In genomic region chr2:233142355-233142897, GRCh38 we compare ENCODE assay signal across 8 cellular contexts.
DNase-seq lines count a peak whose midpoint lies in the region; ATAC-seq and TF ChIP-seq lines count a peak whose summit lies in the region.

No MANE protein-coding gene starts in this region.

- TF ChIP-seq POLR2A in Peyer's patch (IDR thresholded peaks at IDR 0.05) = no peak

- peak overlapping the region in 1 of 4 donors; percentile 57 for H3K27ac ChIP-seq in Peyer's patch

- H3K36me3 Mint-ChIP-seq in activated T-cell treated with anti-CD3 and anti-CD28 coated beads, Interleukin-2, amount 50 U/mL, for 4 hours (ENCODE audit: insufficient read depth) = peaks cover 29% of the 10 kb centered on the region
- peaks cover 75% of the 10 kb centered on the region for H3K36me3 Mint-ChIP-seq in stimulated activated memory B cell treated with anti-CD40 and anti-IgM and Interleukin-4, amounts not matched to agents 10 μg/mL and 1 μg/mL and 100 μg/mL, for 72 hours

- peak; percentile 46 to 56 for ATAC-seq in activated T-cell treated with anti-CD3 and anti-CD28 coated beads, Interleukin-2, amount 50 U/mL, for 4 hours
- ATAC-seq in HG02763 (IDR thresholded peaks at IDR 0.05; ENCODE audit: unreplicated experiment) = peak; percentile 76
- peak; percentile 93 for ATAC-seq in stimulated activated memory B cell treated with anti-CD40 and anti-IgM and Interleukin-4, amounts not matched to agents 10 μg/mL and 1 μg/mL and 100 μg/mL, for 72 hours

- peaks cover 0 to 15% (median 0%) of the 10 kb centered on the region in 3 donors for H3K36me3 ChIP-seq in Peyer's patch

- H3K4me1 ChIP-seq in Peyer's patch = no peaks in the 10 kb centered on the region

- H3K9me3 ChIP-seq in Peyer's patch = no peaks in the 10 kb centered on the region

- H3K4me3 ChIP-seq in Peyer's patch = no peak overlapping the region

- H3K27ac Mint-ChIP-seq in stimulated activated memory B cell treated with anti-CD40 and anti-IgM and Interleukin-4, amounts not matched to agents 10 μg/mL and 1 μg/mL and 100 μg/mL, for 72 hours = peak overlapping the region; percentile 80

- no peaks in the 10 kb centered on the region for H3K9me3 Mint-ChIP-seq in activated T-cell treated with anti-CD3 and anti-CD28 coated beads, Interleukin-2, amount 50 U/mL, for 4 hours
- H3K9me3 Mint-ChIP-seq in stimulated activated memory B cell treated with anti-CD40 and anti-IgM and Interleukin-4, amounts not matched to agents 10 μg/mL and 1 μg/mL and 100 μg/mL, for 72 hours = peaks cover 6% of the 10 kb centered on the region

- TF ChIP-seq CTCF in Peyer's patch (IDR thresholded peaks at IDR 0.05) = no peak

- no peaks in the 10 kb centered on the region for H3K27me3 Mint-ChIP-seq in activated T-cell treated with anti-CD3 and anti-CD28 coated beads, Interleukin-2, amount 50 U/mL, for 4 hours (ENCODE audit: low read depth)
- no peaks in the 10 kb centered on the region for H3K27me3 Mint-ChIP-seq in stimulated activated memory B cell treated with anti-CD40 and anti-IgM and Interleukin-4, amounts not matched to agents 10 μg/mL and 1 μg/mL and 100 μg/mL, for 72 hours

- H3K27me3 ChIP-seq in Peyer's patch = no peaks in the 10 kb centered on the region

- peak overlapping the region; percentile 42 for H3K4me3 Mint-ChIP-seq in activated T-cell treated with anti-CD3 and anti-CD28 coated beads, Interleukin-2, amount 50 U/mL, for 4 hours
- H3K4me3 Mint-ChIP-seq in stimulated activated memory B cell treated with anti-CD40 and anti-IgM and Interleukin-4, amounts not matched to agents 10 μg/mL and 1 μg/mL and 100 μg/mL, for 72 hours = no peak overlapping the region

- DNase-seq in activated T-cell treated with anti-CD3 and anti-CD28 coated beads, Interleukin-2, amount 50 U/mL, for 4 hours = no peak
- no peak for DNase-seq in activated T-cell treated with anti-CD3 and anti-CD28 coated beads, Interleukin-2, amount 50 U/mL, for 1 hour
- peak in 2 of 3 donors; percentile 58 to 59 for DNase-seq in Peyer's patch
- no peak for DNase-seq in NCI-H345 (lab: John Stamatoyannopoulos, UW)
- DNase-seq in HK-2 (ENCODE audit: unreplicated experiment) = no peak
- DNase-seq in Kasumi-1 (lab: John Stamatoyannopoulos, UW) = no peak

- H3K4me1 Mint-ChIP-seq in activated T-cell treated with anti-CD3 and anti-CD28 coated beads, Interleukin-2, amount 50 U/mL, for 4 hours (ENCODE audit: low read depth) = peaks cover 33% of the 10 kb centered on the region
- peaks cover 57% of the 10 kb centered on the region for H3K4me1 Mint-ChIP-seq in stimulated activated memory B cell treated with anti-CD40 and anti-IgM and Interleukin-4, amounts not matched to agents 10 μg/mL and 1 μg/mL and 100 μg/mL, for 72 hours

Comparison
In these comparisons a context has a peak if more than half of its experiments do, and no peak if none do; other contexts are left out.
1. DNase-seq: peak in Peyer's patch (2 of 3); none in activated T-cell treated with anti-CD3 and anti-CD28 coated beads, Interleukin-2, amount 50 U/mL, for 4 hours (single experiment), activated T-cell treated with anti-CD3 and anti-CD28 coated beads, Interleukin-2, amount 50 U/mL, for 1 hour (single experiment), NCI-H345 (single experiment), HK-2 (single experiment) and Kasumi-1 (0 of 2).
2. Peak in every context shown above with its lines, with median percentiles within 50 percentile points of each other: ATAC-seq.